1 cellular context compared by ENCODE assay signal in genomic region chr17:32483451-32484019, GRCh38.
TF ChIP-seq lines count a peak whose summit lies in the region.

No MANE protein-coding gene starts in this region.

TF ChIP-seq in HepG2, 621 proteins besides CTCF, POLR2A, EP300 and RAD21 (continued from another document):
- TF ChIP-seq RXRB (CRISPR knock-in tag; IDR thresholded peaks at IDR 0.05; ENCODE audit: borderline replicate concordance) (peak; percentile 33; the same call in 1 of the 2 replicates), XRCC5 (optimal IDR thresholded peaks at IDR 0.05; ENCODE audit: low read length) (peak; percentile 10), MIXL1 (CRISPR knock-in tag; IDR thresholded peaks at IDR 0.05) (no peak), BRCA1 (CRISPR knock-in tag; IDR thresholded peaks at IDR 0.05) (no peak), ZNF383 (CRISPR knock-in tag; IDR thresholded peaks at IDR 0.05; ENCODE audit: borderline replicate concordance) (no peak), SMARCE1 (IDR thresholded peaks at IDR 0.05; ENCODE audit: borderline replicate concordance) (no peak), RBM39 (IDR thresholded peaks at IDR 0.05; ENCODE audit: low read depth, low read length, poor library complexity, severe bottlenecking) (no peak), NPAS2 (CRISPR knock-in tag; IDR thresholded peaks at IDR 0.05; ENCODE audit: borderline replicate concordance) (no peak), HOXA3 (CRISPR knock-in tag; IDR thresholded peaks at IDR 0.05) (no peak), ZFX (CRISPR knock-in tag; IDR thresholded peaks at IDR 0.05; ENCODE audit: low read depth) (0 out of 2 replicates have a peak, but pooled peaks have one; percentile 34), ZNF501 (CRISPR knock-in tag; IDR thresholded peaks at IDR 0.05) (no peak), SKI (IDR thresholded peaks at IDR 0.05; ENCODE audit: partially characterized antibody) (no peak), ZNF605 (CRISPR knock-in tag; IDR thresholded peaks at IDR 0.05) (0 out of 2 replicates have a peak, but pooled peaks have one; percentile 36), MEF2D (CRISPR knock-in tag; IDR thresholded peaks at IDR 0.05) (0 out of 2 replicates have a peak, but pooled peaks have one; percentile 8), GABPB1 (CRISPR knock-in tag; IDR thresholded peaks at IDR 0.05) (no peak), ZNF317 (CRISPR knock-in tag; IDR thresholded peaks at IDR 0.05) (0 out of 2 replicates have a peak, but pooled peaks have one; percentile 30), ZNF451 (CRISPR knock-in tag; IDR thresholded peaks at IDR 0.05) (peak; percentile 55; the same call in 1 of the 2 replicates), RARG (CRISPR knock-in tag; IDR thresholded peaks at IDR 0.05; ENCODE audit: low read depth) (no peak), SNRNP70 (IDR thresholded peaks at IDR 0.05; ENCODE audit: low read depth, low read length) (no peak), POLR2AphosphoS2 (IDR thresholded peaks at IDR 0.05; ENCODE audit: low read depth, low read length) (0 out of 2 replicates have a peak, but pooled peaks have one; percentile 38), ZNF687 (CRISPR knock-in tag; IDR thresholded peaks at IDR 0.05) (peak; percentile 39), CSRNP2 (CRISPR knock-in tag; conservative IDR thresholded peaks at IDR 0.05; ENCODE audit: low read depth) (no peak), NFRKB (IDR thresholded peaks at IDR 0.05) (no peak), TP53 (CRISPR knock-in tag; conservative IDR thresholded peaks at IDR 0.05) (no peak), ZNF318 (CRISPR knock-in tag; IDR thresholded peaks at IDR 0.05) (no peak), CEBPG (CRISPR knock-in tag; IDR thresholded peaks at IDR 0.05) (0 out of 2 replicates have a peak, but pooled peaks have one; percentile 36), FOXA1 (IDR thresholded peaks at IDR 0.05) (no peak), FOXA1 (CRISPR knock-in tag; IDR thresholded peaks at IDR 0.05) (0 out of 2 replicates have a peak, but pooled peaks have one; percentile 10), ZKSCAN1 (IDR thresholded peaks at IDR 0.05; ENCODE audit: low read length) (no peak), ZNF597 (CRISPR knock-in tag; IDR thresholded peaks at IDR 0.05) (no peak), ZNF788 (CRISPR knock-in tag; IDR thresholded peaks at IDR 0.05; ENCODE audit: borderline replicate concordance) (0 out of 2 replicates have a peak, but pooled peaks have one; percentile 10), DMAP1 (CRISPR knock-in tag; IDR thresholded peaks at IDR 0.05) (no peak), ETS1 (CRISPR knock-in tag; IDR thresholded peaks at IDR 0.05) (no peak), STAG1 (CRISPR knock-in tag; IDR thresholded peaks at IDR 0.05) (peak; percentile 78)
- TF ChIP-seq, protein P1, sequence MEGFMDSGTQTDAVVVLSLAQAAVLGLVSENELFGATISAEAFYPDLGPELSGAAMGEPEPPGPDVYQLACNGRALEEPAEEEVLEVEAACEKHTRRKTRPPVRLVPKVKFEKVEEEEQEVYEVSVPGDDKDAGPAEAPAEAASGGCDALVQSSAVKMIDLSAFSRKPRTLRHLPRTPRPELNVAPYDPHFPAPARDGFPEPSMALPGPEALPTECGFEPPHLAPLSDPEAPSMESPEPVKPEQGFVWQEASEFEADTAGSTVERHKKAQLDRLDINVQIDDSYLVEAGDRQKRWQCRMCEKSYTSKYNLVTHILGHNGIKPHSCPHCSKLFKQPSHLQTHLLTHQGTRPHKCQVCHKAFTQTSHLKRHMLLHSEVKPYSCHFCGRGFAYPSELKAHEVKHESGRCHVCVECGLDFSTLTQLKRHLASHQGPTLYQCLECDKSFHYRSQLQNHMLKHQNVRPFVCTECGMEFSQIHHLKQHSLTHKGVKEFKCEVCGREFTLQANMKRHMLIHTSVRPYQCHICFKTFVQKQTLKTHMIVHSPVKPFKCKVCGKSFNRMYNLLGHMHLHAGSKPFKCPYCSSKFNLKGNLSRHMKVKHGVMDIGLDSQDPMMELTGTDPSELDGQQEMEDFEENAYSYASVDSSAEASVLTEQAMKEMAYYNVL (CRISPR knock-in tag; IDR thresholded peaks at IDR 0.05; ENCODE audit: borderline replicate concordance): 0 out of 2 replicates have a peak, but pooled peaks have one; percentile 17
